ENCODE assay signal across 8 cellular contexts in the genomic region with DNA sequence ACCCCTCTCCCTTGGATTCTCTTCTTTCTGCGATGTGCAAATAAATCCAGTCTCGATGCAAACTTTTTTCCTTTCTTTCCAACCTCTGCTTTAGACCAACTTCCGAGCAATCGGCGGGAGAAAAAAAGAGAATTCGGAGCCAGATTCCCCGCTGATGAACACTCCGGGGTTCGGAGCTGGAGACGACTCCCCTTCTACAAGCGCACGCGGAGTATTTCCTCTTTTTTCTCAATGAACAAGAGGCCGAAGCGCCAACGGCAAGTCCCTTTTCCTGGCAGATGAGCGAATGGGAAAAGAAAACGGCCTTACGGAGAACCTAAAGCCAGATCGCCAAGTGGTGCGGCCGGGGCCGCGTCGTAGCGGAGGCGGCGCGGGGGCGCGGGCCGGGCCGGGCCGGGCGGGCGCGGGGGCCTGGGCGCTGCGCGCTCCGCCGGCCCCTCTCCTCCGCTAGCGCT. TPM values are rescaled to one million over a fixed set of nuclear protein-coding genes. Genes with fewer than 3 reads are reported as not detected.
DNase-seq lines count a peak whose midpoint lies in the region; ATAC-seq, FAIRE-seq and TF ChIP-seq lines count a peak whose summit lies in the region.

No MANE protein-coding gene starts in this region.

- no peak for TF ChIP-seq POLR2A in A549 (IDR thresholded peaks at IDR 0.05; ENCODE audit: low read length)

- H3K9me3 ChIP-seq in A549 (no peaks in the 10 kb centered on the region), Panc1 (ENCODE audit: control insufficient read depth, insufficient read depth, low read depth, low read length) (no peaks in the 10 kb centered on the region), neutrophil (no peaks in the 10 kb centered on the region)

- H3K4me1 ChIP-seq in A549, result peaks cover 23% of the 10 kb centered on the region; the same call in 2 of the 3 replicates
- peaks cover 9% of the 10 kb centered on the region for H3K4me1 ChIP-seq in Panc1 (ENCODE audit: control insufficient read depth, insufficient read depth, low read length)
- peaks cover 29 to 45% of the 10 kb centered on the region in 2 experiments for H3K4me1 ChIP-seq in neutrophil (ENCODE audit: control insufficient read depth in 1 of 2, insufficient read depth in 1 of 2, low read depth in 1 of 2, low read length in 1 of 2)

- H3K36me3 ChIP-seq in Panc1 (ENCODE audit: control insufficient read depth, insufficient read depth, low read length), result peaks cover 2% of the 10 kb centered on the region
- peaks cover 9% of the 10 kb centered on the region for H3K36me3 ChIP-seq in neutrophil

- no peaks in the 10 kb centered on the region for H3K27me3 ChIP-seq in Panc1 (ENCODE audit: control insufficient read depth, insufficient read depth, low read length)
- H3K27me3 ChIP-seq in neutrophil, result peaks cover 3% of the 10 kb centered on the region

- TF ChIP-seq CTCF in A549 (IDR thresholded peaks at IDR 0.05) (no peak), GM12875 (IDR thresholded peaks at IDR 0.05; ENCODE audit: borderline replicate concordance, insufficient read depth, low read depth, low read length) (no peak), Panc1 (IDR thresholded peaks at IDR 0.05) (no peak), epithelial cell of esophagus (IDR thresholded peaks at IDR 0.05; ENCODE audit: insufficient read depth, low read depth, low read length, missing control alignments) (no peak), neutrophil (IDR thresholded peaks at IDR 0.05) (no peak)

- TF ChIP-seq RAD21 in A549 (conservative IDR thresholded peaks at IDR 0.05 in 1 of 2, IDR thresholded peaks at IDR 0.05 in 1 of 2), result no peak

- H3K4me3 ChIP-seq in A549, result peak overlapping the region; percentile 84
- peak overlapping the region; percentile 31 for H3K4me3 ChIP-seq in GM12875 (ENCODE audit: low read depth, low read length)
- peak overlapping the region; percentile 90 for H3K4me3 ChIP-seq in Panc1 (ENCODE audit: low read depth in 2 of 2, low read length in 2 of 2)
- H3K4me3 ChIP-seq in epithelial cell of esophagus (ENCODE audit: low read length), result peak overlapping the region; percentile 90
- peak overlapping the region; percentile 62 to 81 for H3K4me3 ChIP-seq in neutrophil (ENCODE audit: low read depth in 1 of 2, low read length in 1 of 2)

- POLR2A ChIA-PET in A549 (lab: Yijun Ruan, JAX) (interaction anchor here (0.5 to 2.2 kb wide), 19 partner anchors 10 to 709 kb away, joined by 3 to 15 read pairs (median 3); no protein-coding TSS in a partner anchor), Panc1 (lab: Charles Lee) (interaction anchor here (0.9 to 1.0 kb wide), 2 partner anchors 21 to 208 kb away, joined by 4 read pairs; no protein-coding TSS in a partner anchor)

- H3K27ac ChIP-seq in A549, result peak overlapping the region; percentile 94 to 97
- peak overlapping the region; percentile 96 for H3K27ac ChIP-seq in Panc1 (ENCODE audit: low read length)
- H3K27ac ChIP-seq in neutrophil, result peak overlapping the region; percentile 70

- H3K4me2 ChIP-seq in A549, result peak overlapping the region; percentile 84

- intact Hi-C loops in Panc1 (cut with micrococcal nuclease; ENCODE audit: unreplicated experiment), result loop anchor here (5.0 kb wide), 1 partner anchor 677 kb away; no protein-coding TSS in a partner anchor

- CTCF ChIA-PET in A549 (lab: Yijun Ruan, JAX), result no interaction called here
- CTCF ChIA-PET in Panc1 (lab: Charles Lee), result interaction anchor here (1.0 kb wide), 1 partner anchor 869 kb away, joined by 4 read pairs; no protein-coding TSS in a partner anchor

- ATAC-seq in A549 (peak; percentile 49 to 51; a peak in 5 of 6 replicates), HG03025 (IDR thresholded peaks at IDR 0.05; ENCODE audit: low FRiP score, unreplicated experiment) (peak; percentile 1), Panc1 (peak; percentile 0; the same call in 1 of the 2 replicates)

- in situ Hi-C loops in Panc1 (cut with HindIII; ENCODE audit: low pct_unique_long_range_greater_than_20kb, low sequenced_read_pairs), result no loop called here

- FAIRE-seq in A549 (lab: Jason Lieb, UNC), result no peak

- WGBS in A549 (ENCODE audit: missing lambda C conversion rate), result 2% methylated on average over 23 of the region's 44 CpGs

- DNase-seq in A549 (ENCODE audit: low read depth in 1 of 2, low spot score in 1 of 2), result peak in 1 of 2 experiments; percentile 51
- no peak for DNase-seq in Panc1 (ENCODE audit: low read depth, low spot score)
- peak; percentile 70 for DNase-seq in epithelial cell of esophagus (ENCODE audit: low read depth)
- no peak for DNase-seq in EL
- no peak for DNase-seq in activated effector memory CD4-positive, alpha-beta T cell treated with anti-CD3 and anti-CD28 coated beads, Interleukin-2, amount 50 U/mL, for 16 hours

- no TSS peak for BruUV-seq in Panc1 (replicated peaks; lab: Mats Ljungman, UMichigan)

- no peak for TF ChIP-seq EP300 in A549 (IDR thresholded peaks at IDR 0.05)

TF ChIP-seq in A549, 52 proteins besides CTCF, POLR2A, EP300 and RAD21:
- TF ChIP-seq HOXB13 (CRISPR knock-in tag; IDR thresholded peaks at IDR 0.05; ENCODE audit: low read depth), result no peak
- TF ChIP-seq, protein P1, sequence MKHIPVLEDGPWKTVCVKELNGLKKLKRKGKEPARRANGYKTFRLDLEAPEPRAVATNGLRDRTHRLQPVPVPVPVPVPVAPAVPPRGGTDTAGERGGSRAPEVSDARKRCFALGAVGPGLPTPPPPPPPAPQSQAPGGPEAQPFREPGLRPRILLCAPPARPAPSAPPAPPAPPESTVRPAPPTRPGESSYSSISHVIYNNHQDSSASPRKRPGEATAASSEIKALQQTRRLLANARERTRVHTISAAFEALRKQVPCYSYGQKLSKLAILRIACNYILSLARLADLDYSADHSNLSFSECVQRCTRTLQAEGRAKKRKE (CRISPR knock-in tag; IDR thresholded peaks at IDR 0.05; ENCODE audit: low read depth), result no peak
- TF ChIP-seq JUN (IDR thresholded peaks at IDR 0.05), result no peak; a peak in 1 of 5 replicates
- TF ChIP-seq FOSL2 (IDR thresholded peaks at IDR 0.05), result no peak
- TF ChIP-seq FOSL2 (CRISPR knock-in tag; IDR thresholded peaks at IDR 0.05), result no peak
- TF ChIP-seq PHF8 (IDR thresholded peaks at IDR 0.05; ENCODE audit: borderline replicate concordance, low read depth), result no peak
- no peak for TF ChIP-seq ESRRA (IDR thresholded peaks at IDR 0.05; ENCODE audit: borderline replicate concordance, low read length)
- TF ChIP-seq TFCP2L1 (CRISPR knock-in tag; IDR thresholded peaks at IDR 0.05), result no peak
- no peak for TF ChIP-seq CEBPB (IDR thresholded peaks at IDR 0.05)
- no peak for TF ChIP-seq CBX8 (IDR thresholded peaks at IDR 0.05)
- no peak for TF ChIP-seq FOSB (CRISPR knock-in tag; IDR thresholded peaks at IDR 0.05)
- no peak for TF ChIP-seq MAFK (IDR thresholded peaks at IDR 0.05; ENCODE audit: partially characterized antibody)
- no peak for TF ChIP-seq ZNF302 (CRISPR knock-in tag; IDR thresholded peaks at IDR 0.05)
- no peak for TF ChIP-seq E2F6 (IDR thresholded peaks at IDR 0.05; ENCODE audit: borderline replicate concordance, low read depth)
- no peak for TF ChIP-seq CHD4 (IDR thresholded peaks at IDR 0.05; ENCODE audit: borderline replicate concordance)
- TF ChIP-seq NPAS2 (CRISPR knock-in tag; IDR thresholded peaks at IDR 0.05; ENCODE audit: borderline replicate concordance), result no peak
- TF ChIP-seq SMC3 (IDR thresholded peaks at IDR 0.05), result no peak
- no peak for TF ChIP-seq KDM5A (IDR thresholded peaks at IDR 0.05)

RNA-seq across cellular contexts. Expression of gene SPRY2, which starts 0.3 kb away (rescaled TPM):
- 23.1 and 28.9 TPM in 2 replicates for polyA plus RNA-seq in A549 (2011; rRNA removed)
- polyA plus RNA-seq in A549 (2012; cell fraction: cytosol; rRNA removed), result 21.0 and 23.1 TPM in 2 replicates
- polyA plus RNA-seq in A549 (2012; cell fraction: nucleus; rRNA removed), result 23.3 and 30.8 TPM in 2 replicates
- polyA plus RNA-seq in A549 (2017; fragmentation: RNase III; extraction: RNeasy Plus Mini Kit Qiagen cat#74134 plus additional on column Dnase treatment), result 5.3 to 7.6 TPM (median 5.9 TPM) in 3 replicates
- polyA minus RNA-seq in A549 (2011; rRNA and poly(A)+ RNA removed), result 25.8 and 30.1 TPM in 2 replicates
- total RNA-seq in Panc1 (2021; ENCODE audit: unreplicated experiment), result 18.2 TPM
- polyA plus RNA-seq in Panc1 (2012; ENCODE audit: insufficient read length), result 18.8 TPM

Comparison
In these comparisons a context has a peak if more than half of its experiments do, and no peak if none do; other contexts are left out.
1. ATAC-seq: peak in every context shown above with its lines; median percentile 50 in A549; 1 in HG03025; 0 in Panc1.
2. H3K4me3 ChIP-seq: peak in every context shown above with its lines; median percentile 90 in Panc1; 90 in epithelial cell of esophagus; 84 in A549; 72 in neutrophil; 31 in GM12875.